Comparison of ENCODE assay signal across 13 cellular contexts in genomic region chr17:78365561-78366108, GRCh38. TPM values are rescaled to one million over a fixed set of nuclear protein-coding genes. Genes with fewer than 3 reads are reported as not detected.
DNase-seq lines count a peak whose midpoint lies in the region; ATAC-seq and TF ChIP-seq lines count a peak whose summit lies in the region.
"Had no signal": no experiment of that assay in that cellular context is flagged by ENCODE, and none has a peak within 500 bp of the region (broad histone marks: within the 10 kb centered on the region; RNA-seq: fewer than 3 reads in every experiment).

No MANE protein-coding gene starts in this region.

- H3K9ac ChIP-seq in liver (ENCODE audit: low read depth in 1 of 2, low read length in 2 of 2) = no peak overlapping the region

- no peak for TF ChIP-seq CTCF in liver (IDR thresholded peaks at IDR 0.05; ENCODE audit: low read depth, low read length, missing input control)

- H3K36me3 Mint-ChIP-seq in stimulated activated memory B cell treated with anti-CD40 and anti-IgM and Interleukin-4, amounts not matched to agents 10 μg/mL and 1 μg/mL and 100 μg/mL, for 72 hours = no peaks in the 10 kb centered on the region

- H3K9me3 Mint-ChIP-seq in stimulated activated memory B cell treated with anti-CD40 and anti-IgM and Interleukin-4, amounts not matched to agents 10 μg/mL and 1 μg/mL and 100 μg/mL, for 72 hours = no peaks in the 10 kb centered on the region

- no peak for ATAC-seq in stimulated activated memory B cell treated with anti-CD40 and anti-IgM and Interleukin-4, amounts not matched to agents 10 μg/mL and 1 μg/mL and 100 μg/mL, for 72 hours
- ATAC-seq in HG02610 (IDR thresholded peaks at IDR 0.05; ENCODE audit: unreplicated experiment) = no peak
- ATAC-seq: esophagus mucosa had no signal

- H3K4me3 ChIP-seq in liver (ENCODE audit: low read depth in 1 of 3, low read length in 3 of 3) = no peak overlapping the region

- H3K27ac ChIP-seq in liver (ENCODE audit: low read depth in 1 of 2, low read length in 2 of 2) = no peak overlapping the region

- H3K27ac Mint-ChIP-seq in stimulated activated memory B cell treated with anti-CD40 and anti-IgM and Interleukin-4, amounts not matched to agents 10 μg/mL and 1 μg/mL and 100 μg/mL, for 72 hours = peak overlapping the region; percentile 59

- H3K4me1 Mint-ChIP-seq in stimulated activated memory B cell treated with anti-CD40 and anti-IgM and Interleukin-4, amounts not matched to agents 10 μg/mL and 1 μg/mL and 100 μg/mL, for 72 hours = peaks cover 37% of the 10 kb centered on the region

- H3K36me3 ChIP-seq in liver (ENCODE audit: control insufficient read depth in 4 of 4, insufficient read depth in 3 of 4, low read depth in 1 of 4, low read length in 3 of 4) = no peaks in the 10 kb centered on the region

- TF ChIP-seq EP300 in Ishikawa (IDR thresholded peaks at IDR 0.05; ENCODE audit: borderline replicate concordance) = peak; percentile 73; the same call in 1 of the 2 replicates

- peaks cover 13% of the 10 kb centered on the region for H3K27me3 Mint-ChIP-seq in stimulated activated memory B cell treated with anti-CD40 and anti-IgM and Interleukin-4, amounts not matched to agents 10 μg/mL and 1 μg/mL and 100 μg/mL, for 72 hours

- 62% methylated on average over 16 of the region's 16 CpGs for WGBS in liver

- peaks cover 0 to 5% (median 2%) of the 10 kb centered on the region in 4 donors for H3K4me1 ChIP-seq in liver (ENCODE audit: control insufficient read depth in 4 of 4, insufficient read depth in 4 of 4, low read length in 3 of 4)

- DNase-seq in ecto neural progenitor cell (ENCODE audit: low spot score) (peak; percentile 97), CD1c-positive myeloid dendritic cell (ENCODE audit: extremely low spot score) (no peak), SIG-M5 treated with dmso at 0.1 percent for 504 hours (lab: John Stamatoyannopoulos, UW; ENCODE audit: unreplicated experiment) (no peak), NCI-H1092 (lab: John Stamatoyannopoulos, UW) (no peak)
- DNase-seq: activated effector memory CD4-positive, alpha-beta T cell treated with Interleukin-2 at 50 U/mL for 16 hours; DMS153; KG1; NCI-H526 treated with DMSO at 0.1 percent for 48 hours had no signal

- no peak overlapping the region for H3K4me3 Mint-ChIP-seq in stimulated activated memory B cell treated with anti-CD40 and anti-IgM and Interleukin-4, amounts not matched to agents 10 μg/mL and 1 μg/mL and 100 μg/mL, for 72 hours

- no peaks in the 10 kb centered on the region for H3K9me3 ChIP-seq in liver (ENCODE audit: control insufficient read depth in 4 of 4, low read length in 3 of 4)

- no peaks in the 10 kb centered on the region for H3K27me3 ChIP-seq in liver (ENCODE audit: control insufficient read depth in 4 of 4, insufficient read depth in 4 of 4, low read length in 3 of 4)

- TF ChIP-seq RAD21 in Ishikawa (IDR thresholded peaks at IDR 0.05; ENCODE audit: low read depth) (no peak), liver (IDR thresholded peaks at IDR 0.05) (no peak)

TF ChIP-seq in Ishikawa, 13 proteins besides CTCF, POLR2A, EP300 and RAD21 (continues in another document):
- TF ChIP-seq NFIC (IDR thresholded peaks at IDR 0.05) (peak; percentile 56), FOXM1 (IDR thresholded peaks at IDR 0.05; ENCODE audit: borderline replicate concordance, low read depth) (0 out of 2 replicates have a peak, but pooled peaks have one; percentile 51), USF1 (IDR thresholded peaks at IDR 0.05) (no peak), TCF12 (IDR thresholded peaks at IDR 0.05; ENCODE audit: low read depth) (peak; percentile 71), CEBPB (IDR thresholded peaks at IDR 0.05) (no peak), MAX (IDR thresholded peaks at IDR 0.05) (no peak; the same call in 1 of the 2 replicates), TEAD4 (IDR thresholded peaks at IDR 0.05) (peak; percentile 89), REST (IDR thresholded peaks at IDR 0.05; ENCODE audit: low read depth) (no peak), CREB1 (IDR thresholded peaks at IDR 0.05; ENCODE audit: low read depth) (no peak), EGR1 (IDR thresholded peaks at IDR 0.05) (no peak)

TF ChIP-seq in liver, 16 proteins besides CTCF, POLR2A, EP300 and RAD21:
- no peak for TF ChIP-seq YY1 (IDR thresholded peaks at IDR 0.05)
- TF ChIP-seq FOXA2 (IDR thresholded peaks at IDR 0.05) = no peak
- TF ChIP-seq GABPA (IDR thresholded peaks at IDR 0.05 in 1 of 2, conservative IDR thresholded peaks at IDR 0.05 in 1 of 2) = no peak
- peak in 1 of 2 donors; percentile 40 for TF ChIP-seq RXRA (IDR thresholded peaks at IDR 0.05)
- TF ChIP-seq JUND (IDR thresholded peaks at IDR 0.05) = no peak
- no peak for TF ChIP-seq SP1 (IDR thresholded peaks at IDR 0.05)
- TF ChIP-seq EGR1 (IDR thresholded peaks at IDR 0.05; ENCODE audit: low read depth in 2 of 2) = no peak
- peak; percentile 99 for TF ChIP-seq NR2F2 (IDR thresholded peaks at IDR 0.05)
- TF ChIP-seq ATF3 (IDR thresholded peaks at IDR 0.05) = no peak
- TF ChIP-seq ZBTB33 (IDR thresholded peaks at IDR 0.05) = no peak
- no peak for TF ChIP-seq REST (IDR thresholded peaks at IDR 0.05)
- no peak for TF ChIP-seq HNF4A (conservative IDR thresholded peaks at IDR 0.05)
- TF ChIP-seq HNF4G (IDR thresholded peaks at IDR 0.05) = no peak
- no peak for TF ChIP-seq FOXA1 (IDR thresholded peaks at IDR 0.05)

RNA-seq across cellular contexts. Expression of gene SOCS3, which starts 5.8 kb away (rescaled TPM):
- total RNA-seq in liver = 10 to 100 TPM; 16.1 to 48.0 TPM
- polyA plus RNA-seq in liver = 10 to 100 TPM; 12.2 to 20.5 TPM

RNA-seq across cellular contexts. Expression of gene PGS1, which starts 12.8 kb away (rescaled TPM):
- total RNA-seq in liver = 10 to 100 TPM; 13.5 to 24.1 TPM
- polyA plus RNA-seq in liver = 10 to 100 TPM in 1 of 2 donors, 1 to 10 TPM in 1; 8.1 to 10.9 TPM
